1 cellular context compared by ENCODE assay signal in genomic region chr20:51312480-51312783, GRCh38.
TF ChIP-seq lines count a peak whose summit lies in the region.

No MANE protein-coding gene starts in this region.

TF ChIP-seq in WTC11, 78 proteins besides CTCF, POLR2A, EP300 and RAD21 (continued from another document):
- TF ChIP-seq PRDM15 (CRISPR knock-in tag; IDR thresholded peaks at IDR 0.05): no peak
- no peak for TF ChIP-seq KAT7 (CRISPR knock-in tag; IDR thresholded peaks at IDR 0.05; ENCODE audit: borderline replicate concordance)
- TF ChIP-seq MLX (CRISPR knock-in tag; IDR thresholded peaks at IDR 0.05): no peak
- no peak for TF ChIP-seq PRRX2 (CRISPR knock-in tag; IDR thresholded peaks at IDR 0.05)
- no peak for TF ChIP-seq ESRRA (CRISPR knock-in tag; IDR thresholded peaks at IDR 0.05; ENCODE audit: borderline replicate concordance)
- no peak for TF ChIP-seq SMAD3 (CRISPR knock-in tag; IDR thresholded peaks at IDR 0.05; ENCODE audit: borderline replicate concordance)
- TF ChIP-seq USF2 (CRISPR knock-in tag; IDR thresholded peaks at IDR 0.05): 0 out of 2 replicates have a peak, but pooled peaks have one; percentile 19
